1 cellular context compared by ENCODE assay signal in genomic region chr9:90915693-90916092, GRCh38.
TF ChIP-seq lines count a peak whose summit lies in the region.

No MANE protein-coding gene starts in this region.

TF ChIP-seq in liver, 16 proteins besides CTCF, POLR2A, EP300 and RAD21 (continued from another document):
- no peak for TF ChIP-seq GABPA (IDR thresholded peaks at IDR 0.05 in 1 of 2, conservative IDR thresholded peaks at IDR 0.05 in 1 of 2)
- no peak for TF ChIP-seq FOXA2 (IDR thresholded peaks at IDR 0.05)
- no peak for TF ChIP-seq JUND (IDR thresholded peaks at IDR 0.05)
- no peak for TF ChIP-seq EGR1 (IDR thresholded peaks at IDR 0.05; ENCODE audit: low read depth in 2 of 2)
- TF ChIP-seq ZBTB33 (IDR thresholded peaks at IDR 0.05): no peak
- TF ChIP-seq FOXA1 (IDR thresholded peaks at IDR 0.05): no peak
- no peak for TF ChIP-seq NR2F2 (IDR thresholded peaks at IDR 0.05)
